In the genomic region with DNA sequence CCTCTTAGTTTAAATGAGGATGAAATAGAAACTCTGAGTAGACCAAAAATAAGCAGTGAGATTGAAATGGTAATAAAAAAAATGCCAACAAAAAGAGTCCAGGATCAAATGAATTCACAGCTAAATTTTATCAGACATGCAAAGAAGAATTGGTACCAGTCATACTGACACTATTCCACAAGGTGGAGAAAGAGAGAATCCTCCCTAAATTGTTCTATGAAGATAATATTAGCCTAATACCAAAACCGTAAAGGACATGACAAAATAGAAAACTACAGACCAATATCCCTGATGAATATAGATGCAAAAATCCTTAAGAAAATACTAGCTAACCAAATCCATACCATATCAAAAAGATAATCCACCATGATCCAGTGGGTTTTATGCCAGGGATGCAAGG, we compare ENCODE assay signal across 15 cellular contexts.
"Had no signal": no experiment of that assay in that cellular context is flagged by ENCODE, and none has a peak within 500 bp of the region (broad histone marks: within the 10 kb centered on the region; RNA-seq: fewer than 3 reads in every experiment).

No MANE protein-coding gene starts in this region.

- H3K4me1 Mint-ChIP-seq: activated CD4-positive, alpha-beta memory T cell treated with anti-CD3 and anti-CD28 coated beads, Interleukin-2, amount 10 ng/mL, durations not matched to agents 7 days and 5 days; activated CD4-positive, alpha-beta T cell treated with anti-CD3 and anti-CD28 coated beads for 36 hours; activated naive CD4-positive, alpha-beta T cell treated with anti-CD3 and anti-CD28 coated beads, Interleukin-2, amount 10 ng/mL, durations not matched to agents 7 days and 5 days; stimulated activated memory B cell treated with anti-CD40 and anti-IgM and Interleukin-4, amounts not matched to agents 10 μg/mL and 1 μg/mL and 100 μg/mL, for 72 hours had no signal

- H3K27ac Mint-ChIP-seq: activated CD4-positive, alpha-beta memory T cell treated with anti-CD3 and anti-CD28 coated beads, Interleukin-2, amount 10 ng/mL, durations not matched to agents 7 days and 5 days; activated CD4-positive, alpha-beta T cell treated with anti-CD3 and anti-CD28 coated beads for 36 hours; activated naive CD4-positive, alpha-beta T cell treated with anti-CD3 and anti-CD28 coated beads, Interleukin-2, amount 10 ng/mL, durations not matched to agents 7 days and 5 days; activated T-cell treated with anti-CD3 and anti-CD28 coated beads, Interleukin-2, amount 50 U/mL, for 24 hours; natural killer cell; stimulated activated memory B cell treated with anti-CD40 and anti-IgM and Interleukin-4, amounts not matched to agents 10 μg/mL and 1 μg/mL and 100 μg/mL, for 72 hours had no signal

- H3K27me3 Mint-ChIP-seq: activated CD4-positive, alpha-beta memory T cell treated with anti-CD3 and anti-CD28 coated beads, Interleukin-2, amount 10 ng/mL, durations not matched to agents 7 days and 5 days; activated CD4-positive, alpha-beta T cell treated with anti-CD3 and anti-CD28 coated beads for 36 hours; activated naive CD4-positive, alpha-beta T cell treated with anti-CD3 and anti-CD28 coated beads, Interleukin-2, amount 10 ng/mL, durations not matched to agents 7 days and 5 days; activated T-cell treated with anti-CD3 and anti-CD28 coated beads, Interleukin-2, amount 50 U/mL, for 24 hours; stimulated activated memory B cell treated with anti-CD40 and anti-IgM and Interleukin-4, amounts not matched to agents 10 μg/mL and 1 μg/mL and 100 μg/mL, for 72 hours had no signal

- H3K4me3 Mint-ChIP-seq: activated CD4-positive, alpha-beta memory T cell treated with anti-CD3 and anti-CD28 coated beads, Interleukin-2, amount 10 ng/mL, durations not matched to agents 7 days and 5 days; activated CD4-positive, alpha-beta T cell treated with anti-CD3 and anti-CD28 coated beads for 36 hours; activated naive CD4-positive, alpha-beta T cell treated with anti-CD3 and anti-CD28 coated beads, Interleukin-2, amount 10 ng/mL, durations not matched to agents 7 days and 5 days; activated T-cell treated with anti-CD3 and anti-CD28 coated beads, Interleukin-2, amount 50 U/mL, for 24 hours; natural killer cell; stimulated activated memory B cell treated with anti-CD40 and anti-IgM and Interleukin-4, amounts not matched to agents 10 μg/mL and 1 μg/mL and 100 μg/mL, for 72 hours had no signal

- H3K9me3 Mint-ChIP-seq: activated CD4-positive, alpha-beta memory T cell treated with anti-CD3 and anti-CD28 coated beads, Interleukin-2, amount 10 ng/mL, durations not matched to agents 7 days and 5 days; activated naive CD4-positive, alpha-beta T cell treated with anti-CD3 and anti-CD28 coated beads, Interleukin-2, amount 10 ng/mL, durations not matched to agents 7 days and 5 days; activated T-cell treated with anti-CD3 and anti-CD28 coated beads, Interleukin-2, amount 50 U/mL, for 24 hours; stimulated activated memory B cell treated with anti-CD40 and anti-IgM and Interleukin-4, amounts not matched to agents 10 μg/mL and 1 μg/mL and 100 μg/mL, for 72 hours had no signal

- H3K36me3 Mint-ChIP-seq: activated naive CD4-positive, alpha-beta T cell treated with anti-CD3 and anti-CD28 coated beads, Interleukin-2, amount 10 ng/mL, durations not matched to agents 7 days and 5 days; natural killer cell; stimulated activated memory B cell treated with anti-CD40 and anti-IgM and Interleukin-4, amounts not matched to agents 10 μg/mL and 1 μg/mL and 100 μg/mL, for 72 hours had no signal

- H3K27ac ChIP-seq: cardiac muscle cell, dorsolateral prefrontal cortex, esophagus muscularis mucosa, uterus, WERI-Rb-1 had no signal

- H3K4me3 ChIP-seq: cardiac muscle cell, dorsolateral prefrontal cortex, esophagus muscularis mucosa, uterus had no signal

- DNase-seq: activated CD4-positive, alpha-beta memory T cell treated with anti-CD3 and anti-CD28 coated beads, Interleukin-2, amount 10 ng/mL, durations not matched to agents 7 days and 5 days; activated CD4-positive, alpha-beta T cell treated with anti-CD3 and anti-CD28 coated beads for 36 hours; activated naive CD4-positive, alpha-beta T cell treated with anti-CD3 and anti-CD28 coated beads, Interleukin-2, amount 10 ng/mL, durations not matched to agents 7 days and 5 days; activated T-cell treated with anti-CD3 and anti-CD28 coated beads, Interleukin-2, amount 50 U/mL, for 24 hours; dorsolateral prefrontal cortex; kidney glomerular epithelial cell; mesendoderm; natural killer cell; stimulated activated CD4-positive, alpha-beta T cell treated with anti-CD3 and anti-CD28 coated beads, Interleukin-2, amount 100 ng/mL, for 48 hours; T1000; uterus; WERI-Rb-1 had no signal

- ATAC-seq: activated CD4-positive, alpha-beta T cell treated with anti-CD3 and anti-CD28 coated beads for 36 hours; natural killer cell; stimulated activated memory B cell treated with anti-CD40 and anti-IgM and Interleukin-4, amounts not matched to agents 10 μg/mL and 1 μg/mL and 100 μg/mL, for 72 hours had no signal
